14 cellular contexts compared by ENCODE assay signal in the genomic region with DNA sequence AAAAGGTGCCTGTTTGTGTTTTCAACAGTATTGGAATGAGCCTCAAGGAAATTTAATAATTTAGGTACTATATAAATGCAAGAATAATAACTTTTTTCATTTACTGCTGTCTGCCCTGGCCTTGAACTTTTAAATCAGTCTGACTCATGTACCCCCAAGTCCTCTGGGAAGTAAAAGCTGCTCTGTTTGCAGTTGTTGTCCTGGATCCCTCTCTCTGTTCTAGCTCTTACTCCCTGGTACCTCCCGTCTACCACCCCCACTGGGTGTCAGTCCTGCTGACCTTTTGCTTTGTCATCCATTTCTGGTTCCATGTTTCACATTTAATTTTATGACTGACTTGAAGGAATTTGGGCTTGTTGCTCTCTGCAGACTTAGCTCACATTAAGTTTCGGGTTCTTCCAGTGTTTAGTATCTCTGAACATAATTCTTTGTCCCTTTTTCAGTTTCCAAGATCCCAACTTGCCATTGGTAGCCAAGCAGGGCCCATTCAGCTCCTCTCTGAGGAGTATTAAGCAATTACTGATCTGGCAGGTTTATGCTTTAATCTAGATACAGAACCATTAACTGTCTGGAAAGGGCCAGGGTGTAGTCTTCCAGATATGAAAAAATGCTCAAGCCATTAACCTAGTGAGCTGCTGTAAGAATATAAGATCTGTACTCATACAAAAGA.
DNase-seq lines count a peak whose midpoint lies in the region; ATAC-seq, FAIRE-seq and TF ChIP-seq lines count a peak whose summit lies in the region.
"Had no signal": no experiment of that assay in that cellular context is flagged by ENCODE, and none has a peak within 500 bp of the region (broad histone marks: within the 10 kb centered on the region; RNA-seq: fewer than 3 reads in every experiment).

No MANE protein-coding gene starts in this region.

- no peak overlapping the region for H3K27ac Mint-ChIP-seq in activated naive CD8-positive, alpha-beta T cell treated with anti-CD3 and anti-CD28 coated beads, Interleukin-2, amount 50 U/mL, for 24 hours
- H3K27ac Mint-ChIP-seq: activated T-helper 1 cell treated with anti-CD3 and anti-CD28 coated beads, Interleukin-12 subunit alpha, Interleukin-12 subunit beta, Interleukin-2, Interleukin-4 antibody, amounts not matched to agents 30 ng/mL and 10 ng/mL and 1 ng/mL, durations not matched to agents 14 hours and 24 hours and 36 hours had no signal

- peaks cover 2% of the 10 kb centered on the region for H3K36me3 Mint-ChIP-seq in activated naive CD8-positive, alpha-beta T cell treated with anti-CD3 and anti-CD28 coated beads, Interleukin-2, amount 50 U/mL, for 24 hours (ENCODE audit: low read depth)

- no peak for TF ChIP-seq CTCF in bronchial epithelial cell (IDR thresholded peaks at IDR 0.05; ENCODE audit: insufficient read depth, low read length, severe bottlenecking)
- TF ChIP-seq CTCF in hepatocyte (IDR thresholded peaks at IDR 0.05; ENCODE audit: poor library complexity) = no peak

- peak; percentile 76 for ATAC-seq in sciatic nerve
- no peak for ATAC-seq in activated naive CD8-positive, alpha-beta T cell treated with anti-CD3 and anti-CD28 coated beads, Interleukin-2, amount 50 U/mL, for 24 hours
- ATAC-seq in HG03469 (IDR thresholded peaks at IDR 0.05; ENCODE audit: unreplicated experiment) = no peak

- H3K4me3 ChIP-seq in bronchial epithelial cell (ENCODE audit: low read depth, low read length) = no peak overlapping the region
- H3K4me3 ChIP-seq in hepatocyte = no peak overlapping the region
- H3K4me3 ChIP-seq: colonic mucosa had no signal

- peak overlapping the region; percentile 12 for H3K27ac ChIP-seq in hepatocyte
- H3K27ac ChIP-seq: C4-2B, colonic mucosa had no signal

- H3K4me1 ChIP-seq in hepatocyte (ENCODE audit: insufficient read depth) = peaks cover 14% of the 10 kb centered on the region
- H3K4me1 ChIP-seq: colonic mucosa had no signal

- no peaks in the 10 kb centered on the region for H3K79me2 ChIP-seq in hepatocyte

- H3K27me3 ChIP-seq in bronchial epithelial cell (ENCODE audit: control insufficient read depth, insufficient read depth, low read length) (no peaks in the 10 kb centered on the region), hepatocyte (no peaks in the 10 kb centered on the region)
- H3K27me3 ChIP-seq: colonic mucosa had no signal

- no peak for FAIRE-seq in bronchial epithelial cell (lab: Jason Lieb, UNC)
- no peak for FAIRE-seq in frontal cortex (lab: Jason Lieb, UNC)
- FAIRE-seq: HTR-8/SVneo had no signal

- in situ Hi-C loops in G401 (cut with HindIII; ENCODE audit: low sequenced_read_pairs) = no loop called here

- no peaks in the 10 kb centered on the region for H3K9me2 ChIP-seq in hepatocyte (replicated peaks; ENCODE audit: insufficient read depth)

- no peaks in the 10 kb centered on the region for H3K4me1 Mint-ChIP-seq in activated naive CD8-positive, alpha-beta T cell treated with anti-CD3 and anti-CD28 coated beads, Interleukin-2, amount 50 U/mL, for 24 hours

- intact Hi-C loops in sciatic nerve (cut with DNase I) = no loop called here

- H3K4me3 Mint-ChIP-seq in activated naive CD8-positive, alpha-beta T cell treated with anti-CD3 and anti-CD28 coated beads, Interleukin-2, amount 50 U/mL, for 24 hours = no peak overlapping the region
- H3K4me3 Mint-ChIP-seq: activated T-helper 1 cell treated with anti-CD3 and anti-CD28 coated beads, Interleukin-12 subunit alpha, Interleukin-12 subunit beta, Interleukin-2, Interleukin-4 antibody, amounts not matched to agents 30 ng/mL and 10 ng/mL and 1 ng/mL, durations not matched to agents 14 hours and 24 hours and 36 hours had no signal

- H3K9me3 Mint-ChIP-seq in activated naive CD8-positive, alpha-beta T cell treated with anti-CD3 and anti-CD28 coated beads, Interleukin-2, amount 50 U/mL, for 24 hours = no peaks in the 10 kb centered on the region
- H3K9me3 Mint-ChIP-seq: activated T-helper 1 cell treated with anti-CD3 and anti-CD28 coated beads, Interleukin-12 subunit alpha, Interleukin-12 subunit beta, Interleukin-2, Interleukin-4 antibody, amounts not matched to agents 30 ng/mL and 10 ng/mL and 1 ng/mL, durations not matched to agents 14 hours and 24 hours and 36 hours had no signal

- DNase-seq in HCEC 1CT (peak; percentile 17), bronchial epithelial cell (ENCODE audit: low read depth) (peak; percentile 22), hepatocyte (ENCODE audit: low spot score) (no peak), sciatic nerve (ENCODE audit: low spot score) (no peak), frontal cortex (ENCODE audit: low spot score in 2 of 2) (no peak), G401 (ENCODE audit: low spot score) (no peak)
- no peak for DNase-seq in activated naive CD8-positive, alpha-beta T cell treated with anti-CD3 and anti-CD28 coated beads, Interleukin-2, amount 50 U/mL, for 24 hours
- DNase-seq: activated CD4-positive, CD25-positive, alpha-beta regulatory T cell treated with anti-CD3 and anti-CD28 coated beads, Interleukin-2, amount 50 U/mL, for 72 hours; colonic mucosa; glutamatergic neuron had no signal

- H4K20me1 ChIP-seq in hepatocyte (ENCODE audit: insufficient read depth, poor library complexity, severe bottlenecking) = no peaks in the 10 kb centered on the region

- no peaks in the 10 kb centered on the region for H3K9me3 ChIP-seq in hepatocyte (ENCODE audit: low read depth)
- H3K9me3 ChIP-seq: colonic mucosa had no signal

- 34% methylated on average over 2 of the region's 2 CpGs for WGBS in hepatocyte (ENCODE audit: low lambda C conversion rate, missing lambda C conversion rate)

- H3K36me3 ChIP-seq in bronchial epithelial cell (ENCODE audit: control insufficient read depth, insufficient read depth, low read length) (no peaks in the 10 kb centered on the region), hepatocyte (replicated peaks; ENCODE audit: insufficient read depth, low read depth) (no peaks in the 10 kb centered on the region)
- H3K36me3 ChIP-seq: colonic mucosa had no signal

- H3K27me3 Mint-ChIP-seq in activated naive CD8-positive, alpha-beta T cell treated with anti-CD3 and anti-CD28 coated beads, Interleukin-2, amount 50 U/mL, for 24 hours = no peaks in the 10 kb centered on the region

- H2AFZ ChIP-seq in hepatocyte = peak overlapping the region; percentile 24

- peak overlapping the region; percentile 16 for H3K4me2 ChIP-seq in hepatocyte

Comparison
In these comparisons a context has a peak if more than half of its experiments do, and no peak if none do; other contexts are left out.
1. DNase-seq: peak in HCEC 1CT (single experiment) and bronchial epithelial cell (single experiment); none in hepatocyte (single experiment), sciatic nerve (single experiment), frontal cortex (0 of 2), activated naive CD8-positive, alpha-beta T cell treated with anti-CD3 and anti-CD28 coated beads, Interleukin-2, amount 50 U/mL, for 24 hours (single experiment) and G401 (single experiment).